ENCODE assay signal across 12 cellular contexts in the genomic region with DNA sequence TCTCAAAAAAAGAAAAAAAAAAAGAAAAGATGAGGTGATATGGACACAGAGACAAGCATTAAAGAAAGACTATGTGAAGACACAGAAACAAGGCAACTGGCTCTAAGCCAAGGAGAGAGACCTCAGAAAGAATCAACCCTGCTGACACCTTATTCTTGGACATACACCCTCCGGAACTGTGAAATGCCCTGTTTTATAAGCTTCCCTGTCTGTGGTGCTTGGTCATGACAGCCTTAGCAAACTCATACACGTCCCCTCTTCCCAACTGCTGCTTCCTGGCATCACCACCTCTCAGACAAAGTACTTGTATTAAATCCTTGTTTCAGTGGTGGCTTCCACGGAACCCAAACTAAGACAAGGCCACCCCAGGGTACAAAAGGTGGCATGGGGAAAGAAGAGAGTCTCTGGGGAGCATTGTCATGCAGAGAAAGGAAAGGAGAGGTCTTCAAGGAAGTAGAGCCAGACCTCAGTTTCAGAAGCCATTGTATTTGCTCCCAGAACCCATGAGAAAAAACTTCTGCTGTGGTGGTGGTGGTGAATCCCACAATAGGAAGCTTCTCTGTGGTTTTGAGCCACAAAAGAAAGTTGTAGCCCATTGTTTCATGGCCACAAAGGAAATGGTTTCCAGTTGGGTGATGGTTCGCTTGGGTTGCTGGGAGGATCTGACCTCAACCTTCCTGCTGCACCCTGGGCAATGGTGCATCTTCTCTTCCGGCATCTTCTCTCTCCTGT. TPM values are rescaled to one million over a fixed set of nuclear protein-coding genes. Genes with fewer than 3 reads are reported as not detected.
DNase-seq lines count a peak whose midpoint lies in the region; ATAC-seq, FAIRE-seq and TF ChIP-seq lines count a peak whose summit lies in the region.
"Had no signal": no experiment of that assay in that cellular context is flagged by ENCODE, and none has a peak within 500 bp of the region (broad histone marks: within the 10 kb centered on the region; RNA-seq: fewer than 3 reads in every experiment).

No MANE protein-coding gene starts in this region.

- FAIRE-seq in RCC 7860 (lab: Jason Lieb, UNC), result no peak
- FAIRE-seq: keratinocyte had no signal

- no peak overlapping the region for H3K27ac Mint-ChIP-seq in activated naive CD4-positive, alpha-beta T cell treated with anti-CD3 and anti-CD28 coated beads, Interleukin-2, amount 50 U/mL, for 24 hours
- no peak overlapping the region for H3K27ac Mint-ChIP-seq in stimulated activated effector memory CD8-positive, alpha-beta T cell treated with anti-CD3 and anti-CD28 coated beads, Interleukin-12 subunit alpha, Interleukin-12 subunit beta, amount 100 ng/mL, for 72 hours
- H3K27ac Mint-ChIP-seq: dendritic cell treated with granulocyte-macrophage colony-stimulating factor and Interleukin-4, amounts not matched to agents 40 ng/mL and 50 ng/mL, for 4 days had no signal

- no peak overlapping the region for H3K4me3 ChIP-seq in heart left ventricle
- no peak overlapping the region for H3K4me3 ChIP-seq in ascending aorta
- H3K4me3 ChIP-seq in adrenal gland, result no peak overlapping the region
- H3K4me3 ChIP-seq: skin epidermis, testis had no signal

- H3K27ac ChIP-seq in heart left ventricle (peak overlapping the region in 10 of 12 donors; percentile 7 to 66 (median 48)), ascending aorta (no peak overlapping the region), adrenal gland (no peak overlapping the region)

- 58 to 81% (median 70%) methylated on average over 5 of the region's 5 CpGs for WGBS in heart left ventricle, 4 donors
- WGBS in adrenal gland, 4 donors, result 54 to 69% (median 64%) methylated on average over 5 of the region's 5 CpGs

- H3K9me3 ChIP-seq in heart left ventricle (no peaks in the 10 kb centered on the region), ascending aorta (no peaks in the 10 kb centered on the region), adrenal gland (replicated peaks in 1 of 3) (no peaks in the 10 kb centered on the region)
- H3K9me3 ChIP-seq: testis had no signal

- no peak for DNase-seq in heart left ventricle
- no peak for DNase-seq in left ventricle myocardium superior
- DNase-seq in RCC 7860 (ENCODE audit: low spot score), result peak; percentile 20
- DNase-seq in stimulated activated effector memory CD8-positive, alpha-beta T cell treated with anti-CD3 and anti-CD28 coated beads, Interleukin-12 subunit alpha, Interleukin-12 subunit beta, amount 100 ng/mL, for 72 hours (ENCODE audit: low spot score in 2 of 2), result peak in 1 of 2 donors; percentile 58
- DNase-seq in ascending aorta (ENCODE audit: low spot score in 2 of 2), result no peak
- no peak for DNase-seq in adrenal gland
- DNase-seq in AG20443 (ENCODE audit: low spot score), result no peak
- DNase-seq: testis had no signal

- peaks cover 2% of the 10 kb centered on the region for H3K36me3 Mint-ChIP-seq in activated naive CD4-positive, alpha-beta T cell treated with anti-CD3 and anti-CD28 coated beads, Interleukin-2, amount 50 U/mL, for 24 hours
- H3K36me3 Mint-ChIP-seq in stimulated activated effector memory CD8-positive, alpha-beta T cell treated with anti-CD3 and anti-CD28 coated beads, Interleukin-12 subunit alpha, Interleukin-12 subunit beta, amount 100 ng/mL, for 72 hours, result no peaks in the 10 kb centered on the region

- H3K4me1 ChIP-seq in heart left ventricle, result peaks cover 0 to 22% (median 12%) of the 10 kb centered on the region in 12 donors
- no peaks in the 10 kb centered on the region for H3K4me1 ChIP-seq in ascending aorta
- H3K4me1 ChIP-seq in adrenal gland (replicated peaks in 1 of 2), result peaks cover 0 to 7% of the 10 kb centered on the region in 2 donors

- ATAC-seq in heart left ventricle (peak in 1 of 4 donors; percentile 13), left ventricle myocardium superior (no peak)
- ATAC-seq in stimulated activated effector memory CD8-positive, alpha-beta T cell treated with anti-CD3 and anti-CD28 coated beads, Interleukin-12 subunit alpha, Interleukin-12 subunit beta, amount 100 ng/mL, for 72 hours, result peak; percentile 65

- peak overlapping the region; percentile 30 for H3K4me3 Mint-ChIP-seq in activated naive CD4-positive, alpha-beta T cell treated with anti-CD3 and anti-CD28 coated beads, Interleukin-2, amount 50 U/mL, for 24 hours
- peak overlapping the region; percentile 33 for H3K4me3 Mint-ChIP-seq in stimulated activated effector memory CD8-positive, alpha-beta T cell treated with anti-CD3 and anti-CD28 coated beads, Interleukin-12 subunit alpha, Interleukin-12 subunit beta, amount 100 ng/mL, for 72 hours
- H3K4me3 Mint-ChIP-seq: dendritic cell treated with granulocyte-macrophage colony-stimulating factor and Interleukin-4, amounts not matched to agents 40 ng/mL and 50 ng/mL, for 4 days had no signal

- no peaks in the 10 kb centered on the region for H3K9me3 Mint-ChIP-seq in activated naive CD4-positive, alpha-beta T cell treated with anti-CD3 and anti-CD28 coated beads, Interleukin-2, amount 50 U/mL, for 24 hours
- H3K9me3 Mint-ChIP-seq in stimulated activated effector memory CD8-positive, alpha-beta T cell treated with anti-CD3 and anti-CD28 coated beads, Interleukin-12 subunit alpha, Interleukin-12 subunit beta, amount 100 ng/mL, for 72 hours, result peaks cover 3% of the 10 kb centered on the region
- H3K9me3 Mint-ChIP-seq: dendritic cell treated with granulocyte-macrophage colony-stimulating factor and Interleukin-4, amounts not matched to agents 40 ng/mL and 50 ng/mL, for 4 days had no signal

- TF ChIP-seq POLR2A in heart left ventricle (IDR thresholded peaks at IDR 0.05) (no peak), adrenal gland (IDR thresholded peaks at IDR 0.05) (no peak)

- peaks cover 16% of the 10 kb centered on the region for H3K4me1 Mint-ChIP-seq in activated naive CD4-positive, alpha-beta T cell treated with anti-CD3 and anti-CD28 coated beads, Interleukin-2, amount 50 U/mL, for 24 hours
- peaks cover 8% of the 10 kb centered on the region for H3K4me1 Mint-ChIP-seq in stimulated activated effector memory CD8-positive, alpha-beta T cell treated with anti-CD3 and anti-CD28 coated beads, Interleukin-12 subunit alpha, Interleukin-12 subunit beta, amount 100 ng/mL, for 72 hours

- H3K27me3 ChIP-seq in heart left ventricle, result peaks cover 0 to 23% (median 0%) of the 10 kb centered on the region in 9 donors
- H3K27me3 ChIP-seq in ascending aorta, result no peaks in the 10 kb centered on the region
- no peaks in the 10 kb centered on the region for H3K27me3 ChIP-seq in adrenal gland
- H3K27me3 ChIP-seq: testis had no signal

- H3K36me3 ChIP-seq in heart left ventricle, result no peaks in the 10 kb centered on the region
- no peaks in the 10 kb centered on the region for H3K36me3 ChIP-seq in ascending aorta
- no peaks in the 10 kb centered on the region for H3K36me3 ChIP-seq in adrenal gland (replicated peaks in 1 of 2)

- intact Hi-C loops in heart left ventricle (cut with DNase I), result loop anchor here in 3 of 10 donors (2.0 to 10.0 kb wide), 2 partner anchors 37 to 145 kb away; no protein-coding TSS in a partner anchor
- intact Hi-C loops in left ventricle myocardium superior (cut with micrococcal nuclease), result no loop called here
- intact Hi-C loops in ascending aorta (cut with DNase I), result no loop called here
- intact Hi-C loops in adrenal gland (cut with DNase I), result no loop called here

- peaks cover 24% of the 10 kb centered on the region for H3K27me3 Mint-ChIP-seq in activated naive CD4-positive, alpha-beta T cell treated with anti-CD3 and anti-CD28 coated beads, Interleukin-2, amount 50 U/mL, for 24 hours

- TF ChIP-seq CTCF in heart left ventricle (IDR thresholded peaks at IDR 0.05) (no peak), ascending aorta (IDR thresholded peaks at IDR 0.05) (no peak), adrenal gland (IDR thresholded peaks at IDR 0.05) (no peak)

RNA-seq across cellular contexts. Expression of gene TSPAN16, which starts 16.3 kb away (rescaled TPM):
- total RNA-seq in heart left ventricle, result not detected
- polyA plus RNA-seq in heart left ventricle, result not detected
- total RNA-seq in left ventricle myocardium superior, result not detected
- not detected for total RNA-seq in ascending aorta
- not detected for total RNA-seq in adrenal gland
- not detected for polyA plus RNA-seq in adrenal gland
- polyA plus RNA-seq: keratinocyte had no signal

RNA-seq across cellular contexts. Expression of gene DOCK6, which starts 17.3 kb away (rescaled TPM):
- total RNA-seq in heart left ventricle (10 to 100 TPM; 21.6 to 57.8 (median 39.5) TPM), left ventricle myocardium superior (39.6 TPM), ascending aorta (140 TPM), adrenal gland (100 to 1,000 TPM in 1 of 8 donors, 10 to 100 TPM in 7; 31.5 to 101 (median 38.3) TPM)
- polyA plus RNA-seq in heart left ventricle (10 to 100 TPM; 25.6 to 36.0 TPM), adrenal gland (100 to 1,000 TPM in 1 of 3 donors, 10 to 100 TPM in 1, 1 to 10 TPM in 1; 4.5 to 152 (median 77.1) TPM)

RNA-seq across cellular contexts. Expression of gene ANGPTL8, which starts 40.3 kb away (rescaled TPM):
- total RNA-seq in heart left ventricle, result 1 to 10 TPM in 1 of 9 donors, not detected in 8; 6.3 TPM
- 10 to 100 TPM in 1 of 2 donors, under 1 TPM in 1; 0.61 to 10.2 TPM for polyA plus RNA-seq in heart left ventricle
- total RNA-seq in left ventricle myocardium superior, result not detected
- not detected for total RNA-seq in ascending aorta
- 1 to 10 TPM in 2 of 8 donors, under 1 TPM in 3, not detected in 3; 0.39 to 1.8 (median 0.69) TPM for total RNA-seq in adrenal gland
- 10 to 100 TPM in 1 of 3 donors, 1 to 10 TPM in 1, not detected in 1; 4.2 to 10.0 TPM for polyA plus RNA-seq in adrenal gland
- total RNA-seq: testis had no signal

RNA-seq across cellular contexts. Expression of gene RAB3D, which starts 59.8 kb away (rescaled TPM):
- total RNA-seq in heart left ventricle, result 10 to 100 TPM in 3 of 9 donors, 1 to 10 TPM in 6; 5.4 to 15.1 (median 7.4) TPM
- polyA plus RNA-seq in heart left ventricle, result 1 to 10 TPM; 2.5 to 3.9 TPM
- total RNA-seq in left ventricle myocardium superior, result 8.1 TPM
- total RNA-seq in ascending aorta, result 33.6 TPM
- 10 to 100 TPM in 6 of 8 donors, 1 to 10 TPM in 2; 8.0 to 23.9 (median 15.5) TPM for total RNA-seq in adrenal gland
- polyA plus RNA-seq in adrenal gland, result 1 to 10 TPM; 2.6 to 4.3 (median 3.3) TPM

Comparison
In these comparisons a context has a peak if more than half of its experiments do, and no peak if none do; other contexts are left out.
1. H3K27ac ChIP-seq: peak in heart left ventricle (10 of 12); none in ascending aorta (0 of 2) and adrenal gland (0 of 5).